In genomic region chr20:9344080-9344920, GRCh38 we compare ENCODE assay signal across 11 cellular contexts.
A peak's percentile ranks its signal among the peaks of the same experiment; 100 is the strongest.
DNase-seq lines count a peak whose midpoint lies in the region; ATAC-seq and TF ChIP-seq lines count a peak whose summit lies in the region.
"Had no signal": no experiment of that assay in that cellular context is flagged by ENCODE, and none has a peak within 500 bp of the region (broad histone marks: within the 10 kb centered on the region; RNA-seq: fewer than 3 reads in every experiment).

No MANE protein-coding gene starts in this region.

- H3K27ac Mint-ChIP-seq in stimulated activated effector memory CD8-positive, alpha-beta T cell treated with anti-CD3 and anti-CD28 coated beads, Interleukin-12 subunit alpha, Interleukin-12 subunit beta, amount 100 ng/mL, for 72 hours: no peak overlapping the region
- H3K27ac Mint-ChIP-seq: progenitor cell of endocrine pancreas had no signal

- H3K4me1 Mint-ChIP-seq in stimulated activated effector memory CD8-positive, alpha-beta T cell treated with anti-CD3 and anti-CD28 coated beads, Interleukin-12 subunit alpha, Interleukin-12 subunit beta, amount 100 ng/mL, for 72 hours: no peaks in the 10 kb centered on the region

- ATAC-seq in PC-3 (no peak; the same call in 1 of the 2 replicates), HG03521 (IDR thresholded peaks at IDR 0.05; ENCODE audit: unreplicated experiment) (no peak)
- ATAC-seq in activated CD4-positive, CD25-positive, alpha-beta regulatory T cell treated with anti-CD3 and anti-CD28 coated beads, Interleukin-2, amount 50 U/mL, for 24 hours: no peak
- ATAC-seq in stimulated activated effector memory CD8-positive, alpha-beta T cell treated with anti-CD3 and anti-CD28 coated beads, Interleukin-12 subunit alpha, Interleukin-12 subunit beta, amount 100 ng/mL, for 72 hours: no peak
- ATAC-seq: activated T-cell treated with anti-CD3 and anti-CD28 coated beads, Interleukin-2, amount 50 U/mL, for 4 hours had no signal

- DNase-seq in AG20443 (ENCODE audit: low spot score): peak; percentile 16
- DNase-seq in PC-3: peak; percentile 47
- DNase-seq in foreskin fibroblast: peak; percentile 55 to 66
- no peak for DNase-seq in osteoblast (ENCODE audit: insufficient read length, low spot score, missing footprints)
- DNase-seq in OCI-LY7 (ENCODE audit: low spot score): no peak
- DNase-seq in stimulated activated effector memory CD8-positive, alpha-beta T cell treated with anti-CD3 and anti-CD28 coated beads, Interleukin-12 subunit alpha, Interleukin-12 subunit beta, amount 100 ng/mL, for 72 hours (ENCODE audit: low spot score in 2 of 2): no peak
- DNase-seq: activated T-cell treated with anti-CD3 and anti-CD28 coated beads, Interleukin-2, amount 50 U/mL, for 4 hours; cortex of kidney had no signal

- no peaks in the 10 kb centered on the region for H3F3A ChIP-seq in PC-3 (ENCODE audit: low read length, unreplicated experiment)

- CTCF ChIA-PET in PC-3 (lab: Charles Lee) (no interaction called here), OCI-LY7 (lab: Charles Lee; ENCODE audit: unreplicated experiment) (no interaction called here)

- no peak overlapping the region for H3K4me3 Mint-ChIP-seq in stimulated activated effector memory CD8-positive, alpha-beta T cell treated with anti-CD3 and anti-CD28 coated beads, Interleukin-12 subunit alpha, Interleukin-12 subunit beta, amount 100 ng/mL, for 72 hours
- H3K4me3 Mint-ChIP-seq: activated T-cell treated with anti-CD3 and anti-CD28 coated beads, Interleukin-2, amount 50 U/mL, for 4 hours had no signal

- H3K9ac ChIP-seq in PC-3 (ENCODE audit: low read length): no peak overlapping the region

- no peaks in the 10 kb centered on the region for H3K36me3 Mint-ChIP-seq in stimulated activated effector memory CD8-positive, alpha-beta T cell treated with anti-CD3 and anti-CD28 coated beads, Interleukin-12 subunit alpha, Interleukin-12 subunit beta, amount 100 ng/mL, for 72 hours

- H3K4me3 ChIP-seq in PC-3 (ENCODE audit: low read length) (no peak overlapping the region), foreskin fibroblast (ENCODE audit: low read depth in 1 of 2, low read length in 2 of 2) (no peak overlapping the region), osteoblast (ENCODE audit: insufficient read depth, low read length) (no peak overlapping the region), OCI-LY7 (ENCODE audit: low read depth, low read length, poor library complexity, severe bottlenecking) (no peak overlapping the region)

- TF ChIP-seq CTCF in PC-3 (conservative IDR thresholded peaks at IDR 0.05; ENCODE audit: low read depth, low read length): no peak
- no peak for TF ChIP-seq CTCF in foreskin fibroblast (IDR thresholded peaks at IDR 0.05; ENCODE audit: low read depth, low read length)
- no peak for TF ChIP-seq CTCF in osteoblast (IDR thresholded peaks at IDR 0.05; ENCODE audit: extremely low read depth, low read depth, low read length)
- TF ChIP-seq CTCF in OCI-LY7 (conservative IDR thresholded peaks at IDR 0.05; ENCODE audit: low read length): no peak

- BruUV-seq in PC-3 (replicated peaks; lab: Mats Ljungman, UMichigan) (no TSS peak), OCI-LY7 (replicated peaks; lab: Mats Ljungman, UMichigan) (no TSS peak)

- H3K36me3 ChIP-seq in PC-3 (ENCODE audit: low read depth, low read length) (no peaks in the 10 kb centered on the region), osteoblast (ENCODE audit: insufficient read depth, low read length) (peaks cover 12% of the 10 kb centered on the region), OCI-LY7 (ENCODE audit: insufficient read depth, low read length) (no peaks in the 10 kb centered on the region)

- H3K9me3 Mint-ChIP-seq in stimulated activated effector memory CD8-positive, alpha-beta T cell treated with anti-CD3 and anti-CD28 coated beads, Interleukin-12 subunit alpha, Interleukin-12 subunit beta, amount 100 ng/mL, for 72 hours: peaks cover 5% of the 10 kb centered on the region
- H3K9me3 Mint-ChIP-seq: activated T-cell treated with anti-CD3 and anti-CD28 coated beads, Interleukin-2, amount 50 U/mL, for 4 hours had no signal

- no peaks in the 10 kb centered on the region for H4K20me1 ChIP-seq in PC-3 (ENCODE audit: low read length)
- H4K20me1 ChIP-seq in osteoblast (ENCODE audit: insufficient read depth, low read length): no peaks in the 10 kb centered on the region
- no peaks in the 10 kb centered on the region for H4K20me1 ChIP-seq in OCI-LY7 (ENCODE audit: insufficient read depth, low read length)

- H3K4me1 ChIP-seq in PC-3 (ENCODE audit: insufficient read depth, low read length) (peaks cover 18% of the 10 kb centered on the region), osteoblast (ENCODE audit: insufficient read depth, low read length) (no peaks in the 10 kb centered on the region), OCI-LY7 (ENCODE audit: insufficient read depth, low read length, poor library complexity, severe bottlenecking) (no peaks in the 10 kb centered on the region)

- H3K27ac ChIP-seq in PC-3 (ENCODE audit: low read length) (no peak overlapping the region), osteoblast (ENCODE audit: low read depth, low read length) (no peak overlapping the region), OCI-LY7 (ENCODE audit: low read depth, low read length, poor library complexity, severe bottlenecking) (no peak overlapping the region)

- no peaks in the 10 kb centered on the region for H3K27me3 ChIP-seq in PC-3 (ENCODE audit: low read length)
- H3K27me3 ChIP-seq in osteoblast (ENCODE audit: insufficient read depth, low read length): no peaks in the 10 kb centered on the region

- H3K4me2 ChIP-seq in PC-3 (ENCODE audit: low read length): no peak overlapping the region
- peak overlapping the region; percentile 3 for H3K4me2 ChIP-seq in osteoblast (ENCODE audit: insufficient read depth, low read length)
- H3K4me2 ChIP-seq in OCI-LY7 (ENCODE audit: low read length): no peak overlapping the region

- POLR2A ChIA-PET in PC-3 (lab: Charles Lee; ENCODE audit: unreplicated experiment): no interaction called here
- POLR2A ChIA-PET in OCI-LY7 (lab: Charles Lee): no interaction called here

- H2AFZ ChIP-seq in PC-3 (ENCODE audit: low read length) (no peak overlapping the region), osteoblast (ENCODE audit: low read length) (no peak overlapping the region), OCI-LY7 (ENCODE audit: low read length) (no peak overlapping the region)

- H3K79me2 ChIP-seq in PC-3 (ENCODE audit: low read length) (no peaks in the 10 kb centered on the region), osteoblast (ENCODE audit: insufficient read depth, low read length) (no peaks in the 10 kb centered on the region), OCI-LY7 (ENCODE audit: insufficient read depth, low read depth, low read length) (no peaks in the 10 kb centered on the region)

- H3K9me2 ChIP-seq in PC-3 (replicated peaks; ENCODE audit: low read length) (no peaks in the 10 kb centered on the region), OCI-LY7 (ENCODE audit: insufficient read depth, low read length) (no peaks in the 10 kb centered on the region)

- H3K9me3 ChIP-seq in PC-3 (ENCODE audit: low read length): no peaks in the 10 kb centered on the region
- H3K9me3 ChIP-seq in osteoblast (ENCODE audit: low read depth, low read length): no peaks in the 10 kb centered on the region
- H3K9me3 ChIP-seq in OCI-LY7 (ENCODE audit: low read length): no peaks in the 10 kb centered on the region

- intact Hi-C loops in PC-3 (cut with micrococcal nuclease) (no loop called here), OCI-LY7 (cut with micrococcal nuclease; ENCODE audit: unreplicated experiment) (no loop called here)

Comparison
In these comparisons a context has a peak if more than half of its experiments do, and no peak if none do; other contexts are left out.
1. DNase-seq: peak in AG20443 (single experiment), PC-3 (single experiment) and foreskin fibroblast (2 of 2); none in osteoblast (single experiment), OCI-LY7 (single experiment) and stimulated activated effector memory CD8-positive, alpha-beta T cell treated with anti-CD3 and anti-CD28 coated beads, Interleukin-12 subunit alpha, Interleukin-12 subunit beta, amount 100 ng/mL, for 72 hours (0 of 2).